ENCODE assay signal across 9 cellular contexts in the genomic region with DNA sequence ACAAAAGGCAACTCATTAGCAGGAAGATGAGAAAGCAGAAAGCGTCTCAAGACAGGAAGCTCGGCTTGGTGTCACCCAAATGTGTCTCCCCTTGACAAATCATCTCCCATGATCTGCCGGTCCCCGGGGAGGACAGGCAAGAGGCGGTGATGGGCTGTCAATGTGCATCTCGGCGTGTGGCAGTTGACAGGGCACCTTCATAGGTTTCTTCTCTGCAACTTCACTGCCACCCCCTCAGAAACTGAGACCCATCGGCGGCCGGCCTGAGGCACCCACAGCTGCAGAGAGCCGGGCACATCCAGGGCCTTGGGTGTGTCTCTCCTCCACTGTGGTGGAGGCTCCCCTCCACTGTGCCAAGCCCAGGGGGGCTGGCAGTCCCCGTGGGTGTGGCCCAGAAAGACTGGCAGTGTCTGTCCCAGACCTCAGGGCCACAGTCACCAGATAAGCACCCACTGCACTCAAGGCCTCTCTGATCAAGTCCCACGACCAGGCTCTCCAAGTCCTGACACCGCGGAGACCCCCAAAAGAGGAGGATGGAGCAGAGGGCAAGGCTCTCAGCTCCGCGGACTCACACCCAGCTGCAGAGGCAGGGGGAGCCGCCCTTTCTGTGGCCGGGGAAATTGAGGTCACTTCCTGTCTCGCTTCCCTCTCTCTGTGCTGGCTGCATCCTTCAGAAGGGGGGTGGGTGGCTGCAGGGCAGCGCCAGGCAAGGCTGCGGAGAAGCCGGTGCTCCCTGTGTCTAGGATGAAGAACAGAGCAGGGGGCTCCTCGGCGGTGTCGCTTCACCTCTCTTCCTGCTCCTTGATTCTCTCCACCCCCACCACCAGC. TPM values are rescaled to one million over a fixed set of nuclear protein-coding genes. Genes with fewer than 3 reads are reported as not detected.
DNase-seq lines count a peak whose midpoint lies in the region; ATAC-seq and TF ChIP-seq lines count a peak whose summit lies in the region.
"Had no signal": no experiment of that assay in that cellular context is flagged by ENCODE, and none has a peak within 500 bp of the region (broad histone marks: within the 10 kb centered on the region; RNA-seq: fewer than 3 reads in every experiment).

No MANE protein-coding gene starts in this region.

- peaks cover 78% of the 10 kb centered on the region for H3K4me1 Mint-ChIP-seq in activated naive CD4-positive, alpha-beta T cell treated with anti-CD3 and anti-CD28 coated beads, Interleukin-2, amount 10 ng/mL, durations not matched to agents 7 days and 5 days

- peak overlapping the region; percentile 90 for H3K4me3 Mint-ChIP-seq in activated naive CD4-positive, alpha-beta T cell treated with anti-CD3 and anti-CD28 coated beads, Interleukin-2, amount 10 ng/mL, durations not matched to agents 7 days and 5 days

- H3K36me3 ChIP-seq in lung (ENCODE audit: control insufficient read depth in 2 of 2, insufficient read depth in 2 of 2, low read length in 2 of 2), result no peaks in the 10 kb centered on the region
- H3K36me3 ChIP-seq: SJSA1 had no signal

- no peaks in the 10 kb centered on the region for H3K27me3 ChIP-seq in lung (ENCODE audit: control insufficient read depth, insufficient read depth)
- H3K27me3 ChIP-seq: SJSA1 had no signal

- ATAC-seq in GM18517 (IDR thresholded peaks at IDR 0.05; ENCODE audit: unreplicated experiment), result peak; percentile 96
- peak; percentile 97 for ATAC-seq in HG02981 (IDR thresholded peaks at IDR 0.05; ENCODE audit: unreplicated experiment)
- ATAC-seq in lung (ENCODE audit: insufficient read depth, low FRiP score), result peak; percentile 83

- peak overlapping the region; percentile 58 to 95 for H3K27ac ChIP-seq in lung (ENCODE audit: low read depth in 1 of 2, low read length in 1 of 2)
- H3K27ac ChIP-seq: SJSA1 had no signal

- H3K27me3 Mint-ChIP-seq in activated naive CD4-positive, alpha-beta T cell treated with anti-CD3 and anti-CD28 coated beads, Interleukin-2, amount 10 ng/mL, durations not matched to agents 7 days and 5 days, result no peaks in the 10 kb centered on the region

- H3K9me3 Mint-ChIP-seq in activated naive CD4-positive, alpha-beta T cell treated with anti-CD3 and anti-CD28 coated beads, Interleukin-2, amount 10 ng/mL, durations not matched to agents 7 days and 5 days, result no peaks in the 10 kb centered on the region

- WGBS in lung, 2 donors, result 14 to 34% methylated on average over 25 to 26 of the region's 26 CpGs

- peaks cover 2 to 10% of the 10 kb centered on the region in 2 donors for H3K4me1 ChIP-seq in lung (ENCODE audit: control insufficient read depth in 2 of 2, insufficient read depth in 2 of 2, low read length in 2 of 2)

- H3K4me3 ChIP-seq in lung, result peak overlapping the region; percentile 3
- H3K4me3 ChIP-seq: SJSA1 had no signal

- peaks cover 2% of the 10 kb centered on the region for H3K36me3 Mint-ChIP-seq in activated naive CD4-positive, alpha-beta T cell treated with anti-CD3 and anti-CD28 coated beads, Interleukin-2, amount 10 ng/mL, durations not matched to agents 7 days and 5 days

- no peaks in the 10 kb centered on the region for H3K9me3 ChIP-seq in lung (ENCODE audit: control insufficient read depth in 2 of 2, insufficient read depth in 1 of 2, low read length in 1 of 2)
- H3K9me3 ChIP-seq: SJSA1 had no signal

- CTCF ChIA-PET in activated naive CD4-positive, alpha-beta T cell treated with anti-CD3 and anti-CD28 coated beads, Interleukin-2, amount 10 ng/mL, durations not matched to agents 7 days and 5 days (lab: Charles Lee), result interaction anchor here (0.6 to 3.6 kb wide), 12 partner anchors 11 to 532 kb away, joined by 3 to 16 read pairs (median 4); a partner anchor contains a TSS

- peak overlapping the region; percentile 99 for H3K27ac Mint-ChIP-seq in activated naive CD4-positive, alpha-beta T cell treated with anti-CD3 and anti-CD28 coated beads, Interleukin-2, amount 10 ng/mL, durations not matched to agents 7 days and 5 days

- TF ChIP-seq CTCF in lung (IDR thresholded peaks at IDR 0.05; ENCODE audit: control extremely low read depth, extremely low read depth), result no peak

- DNase-seq in SIG-M5 (lab: John Stamatoyannopoulos, UW) (peak; percentile 60), lung (ENCODE audit: low spot score) (peak; percentile 75), NCI-H524 treated with DMSO at 0.1 percent for 48 hours (lab: John Stamatoyannopoulos, UW) (no peak), HK-2 (ENCODE audit: unreplicated experiment) (no peak)
- peak; percentile 93 for DNase-seq in activated naive CD4-positive, alpha-beta T cell treated with anti-CD3 and anti-CD28 coated beads, Interleukin-2, amount 10 ng/mL, durations not matched to agents 7 days and 5 days
- DNase-seq in stimulated activated CD8-positive, alpha-beta memory T cell treated with anti-CD3 and anti-CD28 coated beads, Interleukin-7, amount 100 ng/mL, for 1 hour (ENCODE audit: low read depth in 2 of 2), result peak; percentile 55 to 63

RNA-seq across cellular contexts. Expression of a gene that starts 39.6 kb away (rescaled TPM):
- total RNA-seq in lung, result 10 to 100 TPM; 48.1 to 76.6 TPM
- 10 to 100 TPM; 16.2 to 36.1 TPM for polyA plus RNA-seq in lung

Comparison
In these comparisons a context has a peak if more than half of its experiments do, and no peak if none do; other contexts are left out.
1. DNase-seq: peak in SIG-M5 (single experiment), activated naive CD4-positive, alpha-beta T cell treated with anti-CD3 and anti-CD28 coated beads, Interleukin-2, amount 10 ng/mL, durations not matched to agents 7 days and 5 days (single experiment), lung (single experiment) and stimulated activated CD8-positive, alpha-beta memory T cell treated with anti-CD3 and anti-CD28 coated beads, Interleukin-7, amount 100 ng/mL, for 1 hour (2 of 2); none in NCI-H524 treated with DMSO at 0.1 percent for 48 hours (single experiment) and HK-2 (single experiment).
2. Peak in every context shown above with its lines, with median percentiles within 50 percentile points of each other: ATAC-seq.